1 cellular context compared by ENCODE assay signal in the genomic region with DNA sequence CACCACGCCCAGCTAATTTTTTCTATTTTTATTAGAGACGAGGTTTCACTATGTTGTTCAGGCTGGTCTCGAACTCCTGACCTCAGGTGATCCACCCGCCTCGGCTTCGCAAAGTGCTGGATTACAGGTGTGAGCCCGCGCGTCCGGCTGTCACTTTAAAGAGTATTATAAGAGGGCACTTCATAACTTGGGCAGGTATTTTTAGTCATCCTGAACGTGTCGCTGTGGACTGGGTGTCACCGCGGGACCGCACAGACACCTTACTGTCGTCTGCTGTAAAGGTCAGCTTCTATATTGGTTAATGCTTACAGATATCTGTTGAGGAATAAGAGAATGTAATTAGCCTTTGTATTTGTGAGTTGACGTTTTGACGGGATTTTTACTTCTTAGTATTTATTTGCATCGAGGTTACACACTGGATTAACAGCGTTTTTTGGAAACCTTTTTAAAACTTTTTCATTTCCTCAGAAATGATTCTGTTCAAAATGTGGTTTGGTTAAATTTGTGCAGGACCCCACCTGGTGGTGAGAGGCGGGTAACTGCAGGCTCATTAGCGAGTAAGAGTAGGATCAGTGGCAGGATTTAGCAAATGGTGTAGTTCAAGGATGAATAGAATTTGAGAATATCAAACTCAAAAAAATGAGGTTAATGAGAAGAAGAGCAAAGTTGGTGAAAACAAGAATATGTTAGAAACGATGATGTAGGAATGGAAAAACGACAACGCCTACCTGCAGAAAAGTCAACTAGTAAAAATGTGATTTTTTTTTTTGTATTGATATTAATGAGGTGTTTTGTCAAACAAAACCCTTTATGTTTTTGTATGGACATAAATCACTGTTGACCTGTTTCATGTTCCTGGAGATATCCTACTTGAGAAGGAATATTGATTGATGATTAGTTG.
TF ChIP-seq lines count a peak whose summit lies in the region.

No MANE protein-coding gene starts in this region.

TF ChIP-seq in GM12878, 131 proteins besides CTCF, POLR2A, EP300 and RAD21 (continued from another document):
- TF ChIP-seq, protein P1, sequence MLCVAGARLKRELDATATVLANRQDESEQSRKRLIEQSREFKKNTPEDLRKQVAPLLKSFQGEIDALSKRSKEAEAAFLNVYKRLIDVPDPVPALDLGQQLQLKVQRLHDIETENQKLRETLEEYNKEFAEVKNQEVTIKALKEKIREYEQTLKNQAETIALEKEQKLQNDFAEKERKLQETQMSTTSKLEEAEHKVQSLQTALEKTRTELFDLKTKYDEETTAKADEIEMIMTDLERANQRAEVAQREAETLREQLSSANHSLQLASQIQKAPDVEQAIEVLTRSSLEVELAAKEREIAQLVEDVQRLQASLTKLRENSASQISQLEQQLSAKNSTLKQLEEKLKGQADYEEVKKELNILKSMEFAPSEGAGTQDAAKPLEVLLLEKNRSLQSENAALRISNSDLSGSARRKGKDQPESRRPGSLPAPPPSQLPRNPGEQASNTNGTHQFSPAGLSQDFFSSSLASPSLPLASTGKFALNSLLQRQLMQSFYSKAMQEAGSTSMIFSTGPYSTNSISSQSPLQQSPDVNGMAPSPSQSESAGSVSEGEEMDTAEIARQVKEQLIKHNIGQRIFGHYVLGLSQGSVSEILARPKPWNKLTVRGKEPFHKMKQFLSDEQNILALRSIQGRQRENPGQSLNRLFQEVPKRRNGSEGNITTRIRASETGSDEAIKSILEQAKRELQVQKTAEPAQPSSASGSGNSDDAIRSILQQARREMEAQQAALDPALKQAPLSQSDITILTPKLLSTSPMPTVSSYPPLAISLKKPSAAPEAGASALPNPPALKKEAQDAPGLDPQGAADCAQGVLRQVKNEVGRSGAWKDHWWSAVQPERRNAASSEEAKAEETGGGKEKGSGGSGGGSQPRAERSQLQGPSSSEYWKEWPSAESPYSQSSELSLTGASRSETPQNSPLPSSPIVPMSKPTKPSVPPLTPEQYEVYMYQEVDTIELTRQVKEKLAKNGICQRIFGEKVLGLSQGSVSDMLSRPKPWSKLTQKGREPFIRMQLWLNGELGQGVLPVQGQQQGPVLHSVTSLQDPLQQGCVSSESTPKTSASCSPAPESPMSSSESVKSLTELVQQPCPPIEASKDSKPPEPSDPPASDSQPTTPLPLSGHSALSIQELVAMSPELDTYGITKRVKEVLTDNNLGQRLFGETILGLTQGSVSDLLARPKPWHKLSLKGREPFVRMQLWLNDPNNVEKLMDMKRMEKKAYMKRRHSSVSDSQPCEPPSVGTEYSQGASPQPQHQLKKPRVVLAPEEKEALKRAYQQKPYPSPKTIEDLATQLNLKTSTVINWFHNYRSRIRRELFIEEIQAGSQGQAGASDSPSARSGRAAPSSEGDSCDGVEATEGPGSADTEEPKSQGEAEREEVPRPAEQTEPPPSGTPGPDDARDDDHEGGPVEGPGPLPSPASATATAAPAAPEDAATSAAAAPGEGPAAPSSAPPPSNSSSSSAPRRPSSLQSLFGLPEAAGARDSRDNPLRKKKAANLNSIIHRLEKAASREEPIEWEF (IDR thresholded peaks at IDR 0.05; ENCODE audit: insufficient replicate concordance, low read depth, low read length): no peak
- no peak for TF ChIP-seq ZNF274 (IDR thresholded peaks at IDR 0.05; ENCODE audit: insufficient read depth, insufficient read length)
- no peak for TF ChIP-seq NRF1 (conservative IDR thresholded peaks at IDR 0.05; ENCODE audit: low read depth, low read length)
- TF ChIP-seq PRDM15 (CRISPR knock-in tag; IDR thresholded peaks at IDR 0.05): no peak
- TF ChIP-seq GABPA (IDR thresholded peaks at IDR 0.05; ENCODE audit: low read depth): no peak
- no peak for TF ChIP-seq FOXK2 (IDR thresholded peaks at IDR 0.05)
- TF ChIP-seq SMAD5 (IDR thresholded peaks at IDR 0.05; ENCODE audit: low read depth): no peak
- no peak for TF ChIP-seq CREB1 (IDR thresholded peaks at IDR 0.05; ENCODE audit: low read depth)
- 0 out of 2 replicates have a peak, but pooled peaks have one; percentile 46 for TF ChIP-seq RB1 (IDR thresholded peaks at IDR 0.05; ENCODE audit: borderline replicate concordance)
- TF ChIP-seq PAX8 (IDR thresholded peaks at IDR 0.05): no peak
- no peak for TF ChIP-seq ZNF384 (IDR thresholded peaks at IDR 0.05; ENCODE audit: borderline replicate concordance, low read depth, low read length)
- no peak for TF ChIP-seq CREM (IDR thresholded peaks at IDR 0.05; ENCODE audit: low read depth)
- TF ChIP-seq CHD1 (IDR thresholded peaks at IDR 0.05; ENCODE audit: low read depth, low read length): no peak
- no peak for TF ChIP-seq MYB (IDR thresholded peaks at IDR 0.05; ENCODE audit: borderline replicate concordance, low read depth, low read length)
- no peak for TF ChIP-seq BRCA1 (IDR thresholded peaks at IDR 0.05; ENCODE audit: low read depth, low read length)
